In genomic region chr9:110545705-110546104, GRCh38 we compare ENCODE assay signal across 15 cellular contexts. TPM values are rescaled to one million over a fixed set of nuclear protein-coding genes. Genes with fewer than 3 reads are reported as not detected.
DNase-seq lines count a peak whose midpoint lies in the region; ATAC-seq, FAIRE-seq and TF ChIP-seq lines count a peak whose summit lies in the region.
"Had no signal": no experiment of that assay in that cellular context is flagged by ENCODE, and none has a peak within 500 bp of the region (broad histone marks: within the 10 kb centered on the region; RNA-seq: fewer than 3 reads in every experiment).

No MANE protein-coding gene starts in this region.

- ATAC-seq in GM21447 (IDR thresholded peaks at IDR 0.05; ENCODE audit: unreplicated experiment) (no peak), mucosa of descending colon (no peak)
- ATAC-seq in stimulated activated naive CD8-positive, alpha-beta T cell treated with anti-CD3 and anti-CD28 coated beads, Interleukin-15, Interleukin-2, amounts not matched to agents 100 U/mL and 50 U/mL, for 24 hours = no peak

- in situ Hi-C loops in Caki2 (cut with HindIII; ENCODE audit: low pct_unique_long_range_greater_than_20kb, low sequenced_read_pairs) = no loop called here

- no peaks in the 10 kb centered on the region for H3K4me1 ChIP-seq in mucosa of descending colon (ENCODE audit: low read depth)
- H3K4me1 ChIP-seq: parathyroid adenoma had no signal

- TF ChIP-seq CTCF in bronchial epithelial cell (IDR thresholded peaks at IDR 0.05; ENCODE audit: insufficient read depth, low read length, severe bottlenecking) = no peak
- no peak for TF ChIP-seq CTCF in mucosa of descending colon (IDR thresholded peaks at IDR 0.05)

- no peaks in the 10 kb centered on the region for H3K9me3 ChIP-seq in mucosa of descending colon
- H3K9me3 ChIP-seq: BLaER1 had no signal

- no peak for FAIRE-seq in bronchial epithelial cell (lab: Jason Lieb, UNC)

- intact Hi-C loops in mucosa of descending colon (cut with DNase I, micrococcal nuclease) = no loop called here

- H3K4me3 ChIP-seq in bronchial epithelial cell (ENCODE audit: low read depth, low read length) (no peak overlapping the region), mucosa of descending colon (no peak overlapping the region)
- H3K4me3 ChIP-seq: BLaER1 had no signal

- DNase-seq in Caki2 (ENCODE audit: low read depth) = peak; percentile 51
- peak; percentile 44 for DNase-seq in M059J (ENCODE audit: low read depth)
- peak; percentile 17 for DNase-seq in bronchial epithelial cell (ENCODE audit: low read depth)
- peak; percentile 46 for DNase-seq in pons (ENCODE audit: low spot score)
- DNase-seq in RKO (ENCODE audit: low spot score) = no peak
- no peak for DNase-seq in stimulated activated naive CD8-positive, alpha-beta T cell treated with anti-CD3 and anti-CD28 coated beads, Interleukin-15, Interleukin-2, amounts not matched to agents 100 U/mL and 50 U/mL, for 24 hours
- no peak for DNase-seq in mucosa of descending colon
- DNase-seq: cortex of kidney, GOT3, Kasumi-1, NCI-H524 treated with DMSO at 0.1 percent for 48 hours had no signal

- no peaks in the 10 kb centered on the region for H3K27me3 ChIP-seq in bronchial epithelial cell (ENCODE audit: control insufficient read depth, insufficient read depth, low read length)
- H3K27me3 ChIP-seq: BLaER1 had no signal

- H3K36me3 ChIP-seq in bronchial epithelial cell (ENCODE audit: control insufficient read depth, insufficient read depth, low read length) (no peaks in the 10 kb centered on the region), mucosa of descending colon (ENCODE audit: low read depth) (no peaks in the 10 kb centered on the region)
- H3K36me3 ChIP-seq: BLaER1 had no signal

RNA-seq across cellular contexts. Expression of gene SVEP1, which starts 33.8 kb away (rescaled TPM):
- 1.8 and 3.2 TPM in 2 replicates for total RNA-seq in Caki2 (2014; rRNA removed; shearing (Covaris generic); ENCODE audit: low replicate concordance)
- 1.2 and 1.5 TPM in 2 replicates for total RNA-seq in M059J (2014; rRNA removed; shearing (Covaris generic))
- total RNA-seq in bronchial epithelial cell (0.26 and 1.3 TPM in 2 replicates), mucosa of descending colon (10 to 100 TPM in 2 of 3 donors, 1 to 10 TPM in 1; 3.6 to 20.4 (median 12.0) TPM)
- total RNA-seq: activated T-helper 2 cell treated with anti-CD3 and anti-CD28 coated beads, Interferon-gamma antibody, Interleukin-2, Interleukin-4, amounts not matched to agents 10 μg/mL and 5 μg/mL and 100 μg/mL, durations not matched to agents 14 hours and 24 hours and 36 hours had no signal

Comparison
In these comparisons a context has a peak if more than half of its experiments do, and no peak if none do; other contexts are left out.
1. DNase-seq: peak in Caki2 (single experiment), M059J (single experiment), bronchial epithelial cell (single experiment) and pons (single experiment); none in RKO (single experiment), stimulated activated naive CD8-positive, alpha-beta T cell treated with anti-CD3 and anti-CD28 coated beads, Interleukin-15, Interleukin-2, amounts not matched to agents 100 U/mL and 50 U/mL, for 24 hours (single experiment) and mucosa of descending colon (0 of 3).